ENCODE assay signal across 8 cellular contexts in genomic region chr12:26274441-26275312, GRCh38.
DNase-seq lines count a peak whose midpoint lies in the region; ATAC-seq and FAIRE-seq lines count a peak whose summit lies in the region.

No MANE protein-coding gene starts in this region.

- FAIRE-seq in GM19239 (lab: Jason Lieb, UNC) = peak; percentile 96

- ATAC-seq in HG03196 (IDR thresholded peaks at IDR 0.05; ENCODE audit: unreplicated experiment) = peak; percentile 95
- peak; percentile 60 for ATAC-seq in central memory CD8-positive, alpha-beta T cell (replicated peaks; ENCODE audit: extremely low read depth, poor library complexity, severe bottlenecking)

- no peaks in the 10 kb centered on the region for H3K4me1 Mint-ChIP-seq in central memory CD8-positive, alpha-beta T cell

- H3K36me3 Mint-ChIP-seq in central memory CD8-positive, alpha-beta T cell (ENCODE audit: insufficient read depth) = peaks cover 2% of the 10 kb centered on the region

- no peak overlapping the region for H3K27ac Mint-ChIP-seq in central memory CD8-positive, alpha-beta T cell (ENCODE audit: low read depth)

- H3K4me3 Mint-ChIP-seq in central memory CD8-positive, alpha-beta T cell = no peak overlapping the region

- DNase-seq in CD1c-positive myeloid dendritic cell (ENCODE audit: extremely low spot score) (peak; percentile 97), GM19239 (ENCODE audit: insufficient read length, low spot score) (peak; percentile 52), SIG-M5 treated with dmso at 0.1 percent for 504 hours (lab: John Stamatoyannopoulos, UW; ENCODE audit: unreplicated experiment) (peak; percentile 100), left kidney (ENCODE audit: low read depth, low spot score) (peak; percentile 55), NCI-H748 (lab: John Stamatoyannopoulos, UW; ENCODE audit: unreplicated experiment) (no peak)
- no peak for DNase-seq in central memory CD8-positive, alpha-beta T cell (ENCODE audit: low spot score in 2 of 2)
- DNase-seq in stimulated activated CD4-positive, alpha-beta T cell treated with anti-CD3 and anti-CD28 coated beads, Interleukin-1b, Interleukin-23, amount 100 ng/mL, for 48 hours = peak; percentile 78

- H3K27me3 Mint-ChIP-seq in central memory CD8-positive, alpha-beta T cell = peaks cover 11% of the 10 kb centered on the region

- no peaks in the 10 kb centered on the region for H3K9me3 Mint-ChIP-seq in central memory CD8-positive, alpha-beta T cell

Comparison
In these comparisons a context has a peak if more than half of its experiments do, and no peak if none do; other contexts are left out.
1. DNase-seq: peak in CD1c-positive myeloid dendritic cell (single experiment), GM19239 (single experiment), SIG-M5 treated with dmso at 0.1 percent for 504 hours (single experiment), left kidney (single experiment) and stimulated activated CD4-positive, alpha-beta T cell treated with anti-CD3 and anti-CD28 coated beads, Interleukin-1b, Interleukin-23, amount 100 ng/mL, for 48 hours (single experiment); none in central memory CD8-positive, alpha-beta T cell (0 of 2) and NCI-H748 (single experiment).